ENCODE assay signal across 21 cellular contexts in the genomic region with DNA sequence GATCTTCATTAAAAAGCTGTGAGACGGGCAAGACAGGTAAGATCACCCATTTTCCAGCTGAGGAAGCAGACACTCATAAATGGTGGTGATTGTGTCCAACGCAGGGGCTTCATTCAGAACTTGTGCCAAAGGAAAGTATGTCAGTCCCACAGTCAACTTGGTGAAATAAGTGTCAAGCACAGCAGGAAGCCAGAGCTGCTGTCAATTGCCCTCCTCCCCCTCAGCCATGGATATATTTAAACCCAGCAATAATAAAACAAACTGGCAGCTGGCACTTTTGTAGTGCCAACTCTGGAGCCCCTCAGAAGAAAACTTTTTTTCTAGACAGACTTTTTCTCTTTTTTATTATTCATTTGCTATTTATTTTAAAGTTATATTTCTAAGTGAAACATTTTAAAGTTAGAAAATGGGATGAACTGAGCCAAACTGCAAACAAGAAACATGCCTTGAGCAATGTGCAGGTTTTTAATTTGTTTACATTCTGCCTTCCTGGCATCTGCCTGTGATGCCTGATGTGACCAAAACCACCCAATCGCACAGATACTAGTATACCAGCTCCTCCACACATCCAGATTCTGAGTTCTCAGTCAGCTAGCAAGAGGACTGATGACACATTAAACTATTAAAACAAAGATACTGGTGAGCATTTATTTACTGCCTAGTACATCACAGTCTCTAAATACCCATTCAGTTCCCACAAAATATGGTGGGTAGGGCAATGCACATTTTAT.
DNase-seq lines count a peak whose midpoint lies in the region; ATAC-seq and TF ChIP-seq lines count a peak whose summit lies in the region.
"Had no signal": no experiment of that assay in that cellular context is flagged by ENCODE, and none has a peak within 500 bp of the region (broad histone marks: within the 10 kb centered on the region; RNA-seq: fewer than 3 reads in every experiment).

No MANE protein-coding gene starts in this region.

- H3K36me3 ChIP-seq in KMS-11 (ENCODE audit: insufficient read depth) = no peaks in the 10 kb centered on the region
- H3K36me3 ChIP-seq: sigmoid colon, upper lobe of left lung had no signal

- H3K4me1 ChIP-seq in KMS-11 (ENCODE audit: low read depth, poor library complexity, severe bottlenecking) = peaks cover 36% of the 10 kb centered on the region
- H3K4me1 ChIP-seq: sigmoid colon, upper lobe of left lung had no signal

- ATAC-seq in GM19452 (IDR thresholded peaks at IDR 0.05; ENCODE audit: unreplicated experiment) (no peak), HG02798 (IDR thresholded peaks at IDR 0.05; ENCODE audit: poor library complexity, unreplicated experiment) (no peak)
- ATAC-seq: K562, WTC11 had no signal

- H3K4me3 ChIP-seq in KMS-11 (IDR thresholded peaks at IDR 0.05; ENCODE audit: insufficient read depth, low read depth, low read length) = no peak overlapping the region
- H3K4me3 ChIP-seq: K562, sigmoid colon, upper lobe of left lung had no signal

- no peak overlapping the region for H3K9ac ChIP-seq in KMS-11

- DNase-seq in NCI-H345 (lab: John Stamatoyannopoulos, UW) = peak; percentile 29
- no peak for DNase-seq in NCI-H345 treated with DMSO at 0.1 percent for 48 hours (lab: John Stamatoyannopoulos, UW; ENCODE audit: unreplicated experiment)
- DNase-seq in NCI-H446 treated with DMSO at 0.1 percent for 48 hours (lab: John Stamatoyannopoulos, UW) = peak; percentile 83
- DNase-seq in retina = peak; percentile 19
- no peak for DNase-seq in NOMO-1 (lab: John Stamatoyannopoulos, UW; ENCODE audit: unreplicated experiment in 2 of 2)
- DNase-seq: ACHN; activated CD4-positive, alpha-beta T cell treated with anti-CD3 and anti-CD28 coated beads, Interleukin-2, amount 50 U/mL, for 4 hours; cerebellar nuclear complex; DMS53; GF-D8; hippocampal formation; nephron progenitor cell; sigmoid colon; stimulated activated CD8-positive, alpha-beta memory T cell treated with anti-CD3 and anti-CD28 coated beads, Interleukin-4, amount 100 ng/mL, for 48 hours; T-helper 9 cell; upper lobe of left lung had no signal

- H4K20me1 ChIP-seq in KMS-11 (ENCODE audit: insufficient read depth) = no peaks in the 10 kb centered on the region

- no peak overlapping the region for H2AFZ ChIP-seq in KMS-11 (ENCODE audit: low read depth)

- H3K4me2 ChIP-seq in KMS-11 = peak overlapping the region; percentile 22; the same call in 1 of the 2 replicates

- TF ChIP-seq CTCF in KMS-11 (conservative IDR thresholded peaks at IDR 0.05; ENCODE audit: low read depth, low read length) = no peak

- H3K79me2 ChIP-seq in KMS-11 (ENCODE audit: insufficient read depth, low read depth) = no peaks in the 10 kb centered on the region

- no peak overlapping the region for H3K27ac ChIP-seq in KMS-11
- H3K27ac ChIP-seq: sigmoid colon, upper lobe of left lung had no signal

- H3K27me3 ChIP-seq in KMS-11 (ENCODE audit: insufficient read depth, low read depth) = peaks cover 54% of the 10 kb centered on the region
- H3K27me3 ChIP-seq: sigmoid colon, upper lobe of left lung had no signal

Comparison
In these comparisons a context has a peak if more than half of its experiments do, and no peak if none do; other contexts are left out.
1. DNase-seq: peak in NCI-H345 (single experiment), NCI-H446 treated with DMSO at 0.1 percent for 48 hours (single experiment) and retina (single experiment); none in NCI-H345 treated with DMSO at 0.1 percent for 48 hours (single experiment) and NOMO-1 (0 of 2).